In the genomic region with DNA sequence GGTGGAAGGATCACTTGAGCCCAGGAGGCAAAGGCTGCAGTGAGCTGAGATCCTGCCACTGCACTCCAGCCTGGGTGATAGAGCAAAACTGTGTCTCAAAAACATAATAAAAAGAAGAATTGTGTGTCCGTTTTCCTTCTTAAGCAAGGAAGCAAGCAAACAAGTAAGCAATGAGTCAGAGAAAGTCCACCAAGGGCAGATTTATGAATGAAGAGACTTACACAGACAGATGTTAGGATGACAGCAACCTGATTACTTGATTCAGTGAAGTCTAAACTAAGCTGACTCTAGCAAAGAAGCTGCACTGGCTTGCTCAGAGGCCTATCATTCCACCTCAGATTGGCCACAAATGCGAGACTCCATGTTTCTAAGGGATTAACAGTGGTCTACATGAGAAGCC, we compare ENCODE assay signal across 16 cellular contexts.
"Had no signal": no experiment of that assay in that cellular context is flagged by ENCODE, and none has a peak within 500 bp of the region (broad histone marks: within the 10 kb centered on the region; RNA-seq: fewer than 3 reads in every experiment).

No MANE protein-coding gene starts in this region.

- H3K36me3 ChIP-seq: cardiac muscle cell, prostate gland, tibial artery had no signal

- H3K9me3 ChIP-seq: prostate gland, tibial artery had no signal

- DNase-seq: activated CD4-positive, alpha-beta memory T cell treated with anti-CD3 and anti-CD28 coated beads for 36 hours; activated CD4-positive, alpha-beta T cell treated with anti-CD3 and anti-CD28 coated beads for 4 hours; activated gamma-delta T cell treated with Interleukin-2 at 50 U/mL for 16 hours; activated T-cell treated with anti-CD3 and anti-CD28 coated beads for 4 hours; dermis blood vessel endothelial cell; effector memory CD4-positive, alpha-beta T cell; foreskin melanocyte; hypothalamus; naive thymus-derived CD8-positive, alpha-beta T cell; right cardiac atrium; stimulated activated naive CD8-positive, alpha-beta T cell treated with anti-CD3 and anti-CD28 coated beads, Interleukin-15, Interleukin-2, amounts not matched to agents 100 U/mL and 50 U/mL, for 24 hours; substantia nigra; tibial artery had no signal

- H3K4me1 ChIP-seq: prostate gland had no signal

- H3K27me3 ChIP-seq: cardiac muscle cell, tibial artery had no signal

- H3K27ac ChIP-seq: cardiac muscle cell, prostate gland, skin epidermis, tibial artery had no signal

- H3K4me3 ChIP-seq: cardiac muscle cell, prostate gland, skin epidermis, tibial artery had no signal
